8 cellular contexts compared by ENCODE assay signal in genomic region chr19:23415561-23416191, GRCh38. TPM values are rescaled to one million over a fixed set of nuclear protein-coding genes. Genes with fewer than 3 reads are reported as not detected.
A peak's percentile ranks its signal among the peaks of the same experiment; 100 is the strongest.
DNase-seq lines count a peak whose midpoint lies in the region; ATAC-seq, FAIRE-seq and TF ChIP-seq lines count a peak whose summit lies in the region.

No MANE protein-coding gene starts in this region.

- WGBS in suprapubic skin = 2% methylated on average over 11 of the region's 33 CpGs

- H3K36me3 ChIP-seq in brain microvascular endothelial cell (replicated peaks) (no peaks in the 10 kb centered on the region), suprapubic skin (no peaks in the 10 kb centered on the region)

- no peak for FAIRE-seq in D721Med (lab: Jason Lieb, UNC)

- no peak for TF ChIP-seq POLR2A in suprapubic skin (IDR thresholded peaks at IDR 0.05)

- no peaks in the 10 kb centered on the region for H3K9me3 ChIP-seq in suprapubic skin

- no peak for ATAC-seq in HG03095 (IDR thresholded peaks at IDR 0.05; ENCODE audit: unreplicated experiment)
- ATAC-seq in HG03139 (IDR thresholded peaks at IDR 0.05; ENCODE audit: unreplicated experiment) = no peak

- H3K27ac ChIP-seq in brain microvascular endothelial cell (no peak overlapping the region), suprapubic skin (no peak overlapping the region)

- peaks cover 10% of the 10 kb centered on the region for H3K4me1 ChIP-seq in suprapubic skin

- peak overlapping the region; percentile 39 for H3K4me3 ChIP-seq in brain microvascular endothelial cell (ENCODE audit: low read depth, low read length)
- H3K4me3 ChIP-seq in suprapubic skin = peak overlapping the region; percentile 48

- TF ChIP-seq EP300 in suprapubic skin (IDR thresholded peaks at IDR 0.05) = no peak

- DNase-seq in D721Med (ENCODE audit: insufficient read length, low spot score) = peak; percentile 46
- peak; percentile 88 for DNase-seq in NCI-H146 (lab: John Stamatoyannopoulos, UW)
- no peak for DNase-seq in brain microvascular endothelial cell
- DNase-seq in left kidney (ENCODE audit: low read depth, low spot score) = peak; percentile 93
- DNase-seq in suprapubic skin (ENCODE audit: low spot score in 2 of 2) = no peak
- no peak for DNase-seq in globus pallidus (ENCODE audit: low spot score)

- no peak for TF ChIP-seq CTCF in D721Med (IDR thresholded peaks at IDR 0.05; ENCODE audit: insufficient read depth, missing control alignments)
- TF ChIP-seq CTCF in brain microvascular endothelial cell (IDR thresholded peaks at IDR 0.05; ENCODE audit: low read depth, low read length, missing control alignments) = no peak
- no peak for TF ChIP-seq CTCF in suprapubic skin (IDR thresholded peaks at IDR 0.05)

- in situ Hi-C loops in brain microvascular endothelial cell (cut with HindIII; ENCODE audit: low pct_ligation_motif_present, low sequenced_read_pairs) = no loop called here

- H3K27me3 ChIP-seq in brain microvascular endothelial cell (replicated peaks) = no peaks in the 10 kb centered on the region
- no peaks in the 10 kb centered on the region for H3K27me3 ChIP-seq in suprapubic skin

RNA-seq across cellular contexts. Expression of gene ZNF91, which starts 20.4 kb away (rescaled TPM):
- total RNA-seq in suprapubic skin = 100 to 1,000 TPM in 2 of 4 donors, 10 to 100 TPM in 2; 50.2 to 180 (median 92.3) TPM

Comparison
In these comparisons a context has a peak if more than half of its experiments do, and no peak if none do; other contexts are left out.
1. DNase-seq: peak in D721Med (single experiment), NCI-H146 (single experiment) and left kidney (single experiment); none in brain microvascular endothelial cell (single experiment), suprapubic skin (0 of 2) and globus pallidus (single experiment).